In the genomic region with DNA sequence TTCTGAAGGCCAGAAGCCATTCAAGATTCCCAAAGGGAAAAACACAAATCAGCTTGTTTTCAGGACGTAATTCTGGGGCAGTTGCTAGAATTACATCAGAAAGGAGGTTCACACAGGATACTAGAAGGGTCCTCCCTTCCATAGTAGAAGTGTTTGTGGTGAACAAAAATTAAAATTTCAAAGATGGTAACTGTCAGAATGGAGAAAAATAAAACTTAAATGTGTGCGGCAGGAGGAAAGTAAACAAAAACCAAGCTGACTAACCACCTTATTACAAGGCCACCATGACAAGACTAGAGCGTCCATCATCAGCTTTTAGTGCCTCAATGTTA, we compare ENCODE assay signal across 2 cellular contexts.
TF ChIP-seq lines count a peak whose summit lies in the region.

No MANE protein-coding gene starts in this region.

TF ChIP-seq in GM12878, 131 proteins besides CTCF, POLR2A, EP300 and RAD21:
- no peak for TF ChIP-seq CHD1 (IDR thresholded peaks at IDR 0.05; ENCODE audit: low read depth, low read length)
- TF ChIP-seq KLF5 (IDR thresholded peaks at IDR 0.05; ENCODE audit: partially characterized antibody), result no peak
- no peak for TF ChIP-seq LARP7 (IDR thresholded peaks at IDR 0.05)
- TF ChIP-seq, protein P1, sequence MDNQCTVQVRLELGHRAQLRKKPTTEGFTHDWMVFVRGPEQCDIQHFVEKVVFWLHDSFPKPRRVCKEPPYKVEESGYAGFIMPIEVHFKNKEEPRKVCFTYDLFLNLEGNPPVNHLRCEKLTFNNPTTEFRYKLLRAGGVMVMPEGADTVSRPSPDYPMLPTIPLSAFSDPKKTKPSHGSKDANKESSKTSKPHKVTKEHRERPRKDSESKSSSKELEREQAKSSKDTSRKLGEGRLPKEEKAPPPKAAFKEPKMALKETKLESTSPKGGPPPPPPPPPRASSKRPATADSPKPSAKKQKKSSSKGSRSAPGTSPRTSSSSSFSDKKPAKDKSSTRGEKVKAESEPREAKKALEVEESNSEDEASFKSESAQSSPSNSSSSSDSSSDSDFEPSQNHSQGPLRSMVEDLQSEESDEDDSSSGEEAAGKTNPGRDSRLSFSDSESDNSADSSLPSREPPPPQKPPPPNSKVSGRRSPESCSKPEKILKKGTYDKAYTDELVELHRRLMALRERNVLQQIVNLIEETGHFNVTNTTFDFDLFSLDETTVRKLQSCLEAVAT (IDR thresholded peaks at IDR 0.05), result no peak
- TF ChIP-seq TBL1XR1 (IDR thresholded peaks at IDR 0.05; ENCODE audit: low read depth, low read length), result no peak
- TF ChIP-seq SPI1 (IDR thresholded peaks at IDR 0.05; ENCODE audit: borderline replicate concordance, insufficient read depth, low read depth, low read length), result no peak
- TF ChIP-seq NFXL1 (IDR thresholded peaks at IDR 0.05; ENCODE audit: borderline replicate concordance), result no peak
- TF ChIP-seq, protein P2, sequence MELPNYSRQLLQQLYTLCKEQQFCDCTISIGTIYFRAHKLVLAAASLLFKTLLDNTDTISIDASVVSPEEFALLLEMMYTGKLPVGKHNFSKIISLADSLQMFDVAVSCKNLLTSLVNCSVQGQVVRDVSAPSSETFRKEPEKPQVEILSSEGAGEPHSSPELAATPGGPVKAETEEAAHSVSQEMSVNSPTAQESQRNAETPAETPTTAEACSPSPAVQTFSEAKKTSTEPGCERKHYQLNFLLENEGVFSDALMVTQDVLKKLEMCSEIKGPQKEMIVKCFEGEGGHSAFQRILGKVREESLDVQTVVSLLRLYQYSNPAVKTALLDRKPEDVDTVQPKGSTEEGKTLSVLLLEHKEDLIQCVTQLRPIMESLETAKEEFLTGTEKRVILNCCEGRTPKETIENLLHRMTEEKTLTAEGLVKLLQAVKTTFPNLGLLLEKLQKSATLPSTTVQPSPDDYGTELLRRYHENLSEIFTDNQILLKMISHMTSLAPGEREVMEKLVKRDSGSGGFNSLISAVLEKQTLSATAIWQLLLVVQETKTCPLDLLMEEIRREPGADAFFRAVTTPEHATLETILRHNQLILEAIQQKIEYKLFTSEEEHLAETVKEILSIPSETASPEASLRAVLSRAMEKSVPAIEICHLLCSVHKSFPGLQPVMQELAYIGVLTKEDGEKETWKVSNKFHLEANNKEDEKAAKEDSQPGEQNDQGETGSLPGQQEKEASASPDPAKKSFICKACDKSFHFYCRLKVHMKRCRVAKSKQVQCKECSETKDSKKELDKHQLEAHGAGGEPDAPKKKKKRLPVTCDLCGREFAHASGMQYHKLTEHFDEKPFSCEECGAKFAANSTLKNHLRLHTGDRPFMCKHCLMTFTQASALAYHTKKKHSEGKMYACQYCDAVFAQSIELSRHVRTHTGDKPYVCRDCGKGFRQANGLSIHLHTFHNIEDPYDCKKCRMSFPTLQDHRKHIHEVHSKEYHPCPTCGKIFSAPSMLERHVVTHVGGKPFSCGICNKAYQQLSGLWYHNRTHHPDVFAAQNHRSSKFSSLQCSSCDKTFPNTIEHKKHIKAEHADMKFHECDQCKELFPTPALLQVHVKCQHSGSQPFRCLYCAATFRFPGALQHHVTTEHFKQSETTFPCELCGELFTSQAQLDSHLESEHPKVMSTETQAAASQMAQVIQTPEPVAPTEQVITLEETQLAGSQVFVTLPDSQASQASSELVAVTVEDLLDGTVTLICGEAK (IDR thresholded peaks at IDR 0.05; ENCODE audit: borderline replicate concordance), result no peak

TF ChIP-seq in endothelial cell of umbilical vein, 7 proteins besides CTCF, POLR2A, EP300 and RAD21:
- no peak for TF ChIP-seq POLR2AphosphoS5 (IDR thresholded peaks at IDR 0.05; ENCODE audit: insufficient read depth, low read depth, low read length)
- no peak for TF ChIP-seq MYC (IDR thresholded peaks at IDR 0.05; ENCODE audit: low read depth, low read length)
- no peak for TF ChIP-seq FOS (IDR thresholded peaks at IDR 0.05; ENCODE audit: borderline replicate concordance, insufficient read depth, low read length)
- no peak for TF ChIP-seq JUN (IDR thresholded peaks at IDR 0.05; ENCODE audit: borderline replicate concordance, insufficient read depth, insufficient read length, low read depth)
- no peak for TF ChIP-seq EZH2 (IDR thresholded peaks at IDR 0.05; ENCODE audit: borderline replicate concordance, low read depth, low read length, severe bottlenecking)
- TF ChIP-seq, protein P3, sequence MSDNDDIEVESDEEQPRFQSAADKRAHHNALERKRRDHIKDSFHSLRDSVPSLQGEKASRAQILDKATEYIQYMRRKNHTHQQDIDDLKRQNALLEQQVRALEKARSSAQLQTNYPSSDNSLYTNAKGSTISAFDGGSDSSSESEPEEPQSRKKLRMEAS (IDR thresholded peaks at IDR 0.05; ENCODE audit: insufficient read depth, insufficient read length), result no peak
- TF ChIP-seq GATA2 (IDR thresholded peaks at IDR 0.05; ENCODE audit: insufficient read depth, insufficient read length, low read depth, low read length), result no peak
